9 cellular contexts compared by ENCODE assay signal in genomic region chr12:94147377-94147990, GRCh38. TPM values are rescaled to one million over a fixed set of nuclear protein-coding genes. Genes with fewer than 3 reads are reported as not detected.
DNase-seq lines count a peak whose midpoint lies in the region; ATAC-seq, FAIRE-seq and TF ChIP-seq lines count a peak whose summit lies in the region.
"Had no signal": no experiment of that assay in that cellular context is flagged by ENCODE, and none has a peak within 500 bp of the region (broad histone marks: within the 10 kb centered on the region; RNA-seq: fewer than 3 reads in every experiment).

No MANE protein-coding gene starts in this region.

- H3K9me3 Mint-ChIP-seq in brain: no peaks in the 10 kb centered on the region
- no peaks in the 10 kb centered on the region for H3K9me3 Mint-ChIP-seq in natural killer cell

- no peak for TF ChIP-seq CTCF in AG10803 (conservative IDR thresholded peaks at IDR 0.05; ENCODE audit: low read length)
- no peak for TF ChIP-seq CTCF in brain (conservative IDR thresholded peaks at IDR 0.05)
- no peak for TF ChIP-seq CTCF in natural killer cell (IDR thresholded peaks at IDR 0.05)

- H3K4me3 Mint-ChIP-seq in brain: peak overlapping the region; percentile 82 to 91 (median 83)
- H3K4me3 Mint-ChIP-seq in natural killer cell: peak overlapping the region; percentile 90

- H3K4me1 Mint-ChIP-seq in brain (peaks cover 53% of the 10 kb centered on the region), natural killer cell (peaks cover 14 to 31% of the 10 kb centered on the region in 2 donors)

- peak overlapping the region; percentile 25 to 74 (median 58) for H3K27ac Mint-ChIP-seq in brain
- H3K27ac Mint-ChIP-seq in natural killer cell: peak overlapping the region; percentile 46 to 84

- no peak for ATAC-seq in natural killer cell
- ATAC-seq in GM18861 (IDR thresholded peaks at IDR 0.05; ENCODE audit: unreplicated experiment): no peak

- no peak for DNase-seq in AG10803 (ENCODE audit: low read depth)
- peak; percentile 41 for DNase-seq in H7
- no peak for DNase-seq in natural killer cell
- no peak for DNase-seq in activated effector memory CD4-positive, alpha-beta T cell treated with Interleukin-2 at 50 U/mL for 16 hours
- no peak for DNase-seq in HTR-8/SVneo (ENCODE audit: insufficient read length, low spot score)
- DNase-seq in amniotic stem cell (lab: John Stamatoyannopoulos, UW): no peak

- H3K36me3 Mint-ChIP-seq in brain: no peaks in the 10 kb centered on the region
- H3K36me3 Mint-ChIP-seq in natural killer cell: no peaks in the 10 kb centered on the region

- intact Hi-C loops in natural killer cell (cut with micrococcal nuclease): no loop called here

- no peaks in the 10 kb centered on the region for H3K36me3 ChIP-seq in H7 (replicated peaks; ENCODE audit: control insufficient read depth, insufficient read depth, low read length)
- H3K36me3 ChIP-seq: gastroesophageal sphincter had no signal

- H3K4me3 ChIP-seq in AG10803 (ENCODE audit: low read length) (peak overlapping the region; percentile 56), H7 (ENCODE audit: insufficient read depth, low read depth, low read length) (peak overlapping the region; percentile 53)

- peaks cover 14% of the 10 kb centered on the region for H3K27me3 Mint-ChIP-seq in brain
- peaks cover 5 to 10% of the 10 kb centered on the region in 2 donors for H3K27me3 Mint-ChIP-seq in natural killer cell (ENCODE audit: low read depth in 2 of 2)

- H3K27me3 ChIP-seq in H7 (ENCODE audit: control insufficient read depth, insufficient read depth, low read length): peaks cover 62% of the 10 kb centered on the region

- FAIRE-seq in HTR-8/SVneo (lab: Jason Lieb, UNC): no peak

RNA-seq across cellular contexts. Expression of gene PLXNC1, which starts 0.9 kb away (rescaled TPM):
- total RNA-seq in H7 (2014; rRNA removed; shearing (Covaris generic)): 0.67 and 1.2 TPM in 2 replicates
- polyA plus RNA-seq in brain (ENCODE audit: insufficient read depth, low read depth, low replicate concordance): 2.2 TPM
- total RNA-seq in natural killer cell: 10 to 100 TPM; 22.0 to 30.7 (median 26.5) TPM

Comparison
In these comparisons a context has a peak if more than half of its experiments do, and no peak if none do; other contexts are left out.
1. RNA of gene PLXNC1, which starts 0.9 kb away (total RNA-seq): 22.0 to 30.7 TPM in natural killer cell; 0.67 to 1.2 TPM in H7; every median in the first group is over 10 times any median in the second.